In the genomic region with DNA sequence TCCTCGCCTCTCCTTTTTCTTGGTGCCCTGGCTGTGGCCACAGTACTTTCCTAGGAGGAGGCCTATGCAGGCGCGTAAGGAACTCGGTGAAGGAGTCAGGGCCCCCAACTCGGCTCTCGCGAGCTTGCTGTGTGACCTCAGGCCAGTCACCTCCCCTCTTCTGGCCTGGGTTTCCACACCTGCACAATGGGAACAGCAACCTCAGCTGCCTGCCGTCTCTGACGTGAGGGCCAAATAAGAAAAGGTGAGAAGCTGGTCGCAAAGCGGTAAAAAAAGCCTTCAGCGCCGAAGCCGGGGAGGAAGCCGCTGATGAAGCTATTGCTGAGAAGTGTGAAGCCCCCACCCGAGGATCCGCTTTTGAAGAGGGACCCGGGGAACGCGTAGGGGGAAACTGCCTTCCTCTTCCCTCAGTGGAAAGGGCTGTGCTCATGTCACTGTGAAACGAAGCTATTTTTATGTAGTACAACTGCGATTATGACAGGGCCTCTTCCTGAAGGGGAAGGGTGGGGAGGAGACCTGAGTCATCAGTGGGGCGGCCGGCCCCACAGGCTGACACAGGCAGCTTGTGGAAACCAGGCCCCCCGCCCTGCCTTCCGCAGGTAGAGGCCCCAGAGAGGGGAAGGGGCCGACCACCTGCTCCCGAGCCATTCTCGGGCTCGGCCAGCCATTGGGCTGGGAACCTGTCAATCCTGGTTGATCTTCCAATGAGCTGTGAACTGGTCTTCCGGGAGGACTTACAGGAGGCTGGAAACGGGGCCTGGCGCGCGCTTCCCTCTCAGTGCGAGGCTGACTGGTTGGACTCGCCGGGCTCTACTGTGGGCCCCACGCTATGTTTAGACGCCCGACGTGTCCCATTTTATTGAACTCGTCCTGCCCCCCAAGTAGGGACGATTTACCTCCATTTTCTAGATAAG, we compare ENCODE assay signal across 8 cellular contexts. TPM values are rescaled to one million over a fixed set of nuclear protein-coding genes. Genes with fewer than 3 reads are reported as not detected.
DNase-seq lines count a peak whose midpoint lies in the region; ATAC-seq and TF ChIP-seq lines count a peak whose summit lies in the region.

No MANE protein-coding gene starts in this region.

- peak; percentile 82 for ATAC-seq in activated CD8-positive, alpha-beta T cell treated with anti-CD3 and anti-CD28 coated beads for 36 hours
- peak; percentile 81 for ATAC-seq in lung (ENCODE audit: insufficient read depth, low FRiP score)

- peak overlapping the region; percentile 82 for H3K27ac Mint-ChIP-seq in HFFc6
- H3K27ac Mint-ChIP-seq in activated CD8-positive, alpha-beta T cell treated with anti-CD3 and anti-CD28 coated beads for 36 hours: peak overlapping the region; percentile 99

- H3K27me3 Mint-ChIP-seq in HFFc6 (ENCODE audit: insufficient read depth): no peaks in the 10 kb centered on the region; the same call in 1 of the 2 replicates
- H3K27me3 Mint-ChIP-seq in activated CD8-positive, alpha-beta T cell treated with anti-CD3 and anti-CD28 coated beads for 36 hours: no peaks in the 10 kb centered on the region

- H3K4me3 ChIP-seq in ectodermal cell (ENCODE audit: insufficient read depth, low read depth, low read length) (peak overlapping the region; percentile 22), lung (no peak overlapping the region)

- H3K4me3 Mint-ChIP-seq in HFFc6: peak overlapping the region; percentile 46
- H3K4me3 Mint-ChIP-seq in activated CD8-positive, alpha-beta T cell treated with anti-CD3 and anti-CD28 coated beads for 36 hours: peak overlapping the region; percentile 91

- DNase-seq in GM10266 (ENCODE audit: extremely low spot score) (peak; percentile 90), HFFc6 (peak; percentile 86), NCI-H146 treated with DMSO at 0.1 percent for 48 hours (lab: John Stamatoyannopoulos, UW; ENCODE audit: unreplicated experiment) (peak; percentile 83), lung (ENCODE audit: low spot score) (peak; percentile 95), NCI-H2081 treated with DMSO at 0.1 percent for 48 hours (lab: John Stamatoyannopoulos, UW) (no peak)
- peak; percentile 99 for DNase-seq in activated CD8-positive, alpha-beta T cell treated with anti-CD3 and anti-CD28 coated beads for 36 hours
- DNase-seq in stimulated activated CD4-positive, alpha-beta T cell treated with anti-CD3 and anti-CD28 coated beads, Interleukin-4, amount 100 ng/mL, for 48 hours (ENCODE audit: low read depth in 2 of 2): peak; percentile 94 to 98

- H3K36me3 ChIP-seq in ectodermal cell (ENCODE audit: control insufficient read depth, insufficient read depth, low read length) (no peaks in the 10 kb centered on the region), lung (ENCODE audit: control insufficient read depth in 2 of 2, insufficient read depth in 2 of 2, low read length in 2 of 2) (no peaks in the 10 kb centered on the region)

- H3K9me3 ChIP-seq in ectodermal cell (ENCODE audit: control insufficient read depth, low read length) (no peaks in the 10 kb centered on the region), lung (ENCODE audit: control insufficient read depth in 2 of 2, insufficient read depth in 1 of 2, low read length in 1 of 2) (no peaks in the 10 kb centered on the region)

- H3K27ac ChIP-seq in ectodermal cell (ENCODE audit: insufficient read depth, low read depth, low read length, poor library complexity, severe bottlenecking): peak overlapping the region; percentile 40
- peak overlapping the region; percentile 88 to 94 for H3K27ac ChIP-seq in lung (ENCODE audit: low read depth in 1 of 2, low read length in 1 of 2)

- CTCF ChIA-PET in activated CD8-positive, alpha-beta T cell treated with anti-CD3 and anti-CD28 coated beads for 36 hours (lab: Charles Lee): interaction anchor here (1.1 to 4.6 kb wide), 10 partner anchors 9 to 163 kb away, joined by 3 to 70 read pairs (median 9); partner anchors contain the start of gene PLEKHO2

- 37 to 38% methylated on average over 44 of the region's 44 CpGs for WGBS in ectodermal cell, 2 experiments
- 12 to 20% methylated on average over 44 of the region's 44 CpGs for WGBS in lung, 2 donors

- intact Hi-C loops in activated CD8-positive, alpha-beta T cell treated with anti-CD3 and anti-CD28 coated beads for 36 hours (cut with micrococcal nuclease): loop anchor here (5.0 kb wide), 2 partner anchors 51 to 66 kb away; partner anchors contain the start of genes PIF1 and PLEKHO2

- H3K27me3 ChIP-seq in ectodermal cell (ENCODE audit: control insufficient read depth, insufficient read depth, low read length, poor library complexity, severe bottlenecking): no peaks in the 10 kb centered on the region
- H3K27me3 ChIP-seq in lung (ENCODE audit: control insufficient read depth, insufficient read depth): no peaks in the 10 kb centered on the region

- no peaks in the 10 kb centered on the region for H3K9me3 Mint-ChIP-seq in HFFc6
- no peaks in the 10 kb centered on the region for H3K9me3 Mint-ChIP-seq in activated CD8-positive, alpha-beta T cell treated with anti-CD3 and anti-CD28 coated beads for 36 hours

- H3K4me1 ChIP-seq in ectodermal cell (ENCODE audit: control insufficient read depth, insufficient read depth, low read length) (peaks cover 15% of the 10 kb centered on the region), lung (ENCODE audit: control insufficient read depth in 2 of 2, insufficient read depth in 2 of 2, low read length in 2 of 2) (peaks cover 15 to 23% of the 10 kb centered on the region in 2 donors)

- TF ChIP-seq CTCF in GM10266 (IDR thresholded peaks at IDR 0.05; ENCODE audit: control insufficient read depth, insufficient read depth, low read depth, missing control alignments) (no peak), HFFc6 (IDR thresholded peaks at IDR 0.05) (no peak), lung (IDR thresholded peaks at IDR 0.05; ENCODE audit: control extremely low read depth, extremely low read depth) (no peak)
- no peak for TF ChIP-seq CTCF in activated CD8-positive, alpha-beta T cell treated with anti-CD3 and anti-CD28 coated beads for 36 hours (IDR thresholded peaks at IDR 0.05)

- peaks cover 65% of the 10 kb centered on the region for H3K4me1 Mint-ChIP-seq in HFFc6 (ENCODE audit: low read depth)
- peaks cover 54% of the 10 kb centered on the region for H3K4me1 Mint-ChIP-seq in activated CD8-positive, alpha-beta T cell treated with anti-CD3 and anti-CD28 coated beads for 36 hours (ENCODE audit: low read depth)

- POLR2A ChIA-PET in activated CD8-positive, alpha-beta T cell treated with anti-CD3 and anti-CD28 coated beads for 36 hours (lab: Charles Lee): interaction anchor here (0.6 to 3.9 kb wide), 18 partner anchors 10 to 553 kb away, joined by 3 to 42 read pairs (median 4); partner anchors contain the start of genes PIF1, PLEKHO2, RNU5B-1 and SPG21

- no peaks in the 10 kb centered on the region for H3K36me3 Mint-ChIP-seq in HFFc6 (ENCODE audit: low read depth)
- H3K36me3 Mint-ChIP-seq in activated CD8-positive, alpha-beta T cell treated with anti-CD3 and anti-CD28 coated beads for 36 hours (ENCODE audit: low read depth): no peaks in the 10 kb centered on the region

RNA-seq across cellular contexts. Expression of gene ANKDD1A, which starts 18.0 kb away (rescaled TPM):
- total RNA-seq in HFFc6 (2021; fragmentation: NEBNext Ultra II Directional; extraction: Animal tissue kit (Norgen Biotek cat#: 25700)): 1 to 10 TPM; 1.3 to 2.4 (median 1.9) TPM
- total RNA-seq in activated CD8-positive, alpha-beta T cell treated with anti-CD3 and anti-CD28 coated beads for 36 hours: 1 to 10 TPM; 3.4 to 4.3 TPM
- 6.0 TPM for polyA plus RNA-seq in ectodermal cell (2013, experiment 1 of 4)
- polyA plus RNA-seq in ectodermal cell (2013, experiment 2 of 4): 4.8 TPM
- 3.2 TPM for polyA plus RNA-seq in ectodermal cell (2013, experiment 3 of 4)
- 3.2 TPM for polyA plus RNA-seq in ectodermal cell (2013, experiment 4 of 4)
- 1 to 10 TPM; 5.0 to 6.8 TPM for total RNA-seq in lung
- 1 to 10 TPM; 2.3 to 3.4 TPM for polyA plus RNA-seq in lung

RNA-seq across cellular contexts. Expression of gene PLEKHO2, which starts 52.0 kb away (rescaled TPM):
- total RNA-seq in HFFc6 (2021; fragmentation: NEBNext Ultra II Directional; extraction: Animal tissue kit (Norgen Biotek cat#: 25700)): 10 to 100 TPM; 23.0 to 28.3 (median 25.4) TPM
- total RNA-seq in activated CD8-positive, alpha-beta T cell treated with anti-CD3 and anti-CD28 coated beads for 36 hours: 10 to 100 TPM; 10.1 to 10.4 TPM
- polyA plus RNA-seq in ectodermal cell (2013, experiment 1 of 4): 14.3 TPM
- polyA plus RNA-seq in ectodermal cell (2013, experiment 2 of 4): 14.6 TPM
- polyA plus RNA-seq in ectodermal cell (2013, experiment 3 of 4): 11.2 TPM
- 13.1 TPM for polyA plus RNA-seq in ectodermal cell (2013, experiment 4 of 4)
- 10 to 100 TPM; 25.6 to 84.1 TPM for total RNA-seq in lung
- 10 to 100 TPM; 36.9 to 75.3 TPM for polyA plus RNA-seq in lung
